ENCODE assay signal across 9 cellular contexts in the genomic region with DNA sequence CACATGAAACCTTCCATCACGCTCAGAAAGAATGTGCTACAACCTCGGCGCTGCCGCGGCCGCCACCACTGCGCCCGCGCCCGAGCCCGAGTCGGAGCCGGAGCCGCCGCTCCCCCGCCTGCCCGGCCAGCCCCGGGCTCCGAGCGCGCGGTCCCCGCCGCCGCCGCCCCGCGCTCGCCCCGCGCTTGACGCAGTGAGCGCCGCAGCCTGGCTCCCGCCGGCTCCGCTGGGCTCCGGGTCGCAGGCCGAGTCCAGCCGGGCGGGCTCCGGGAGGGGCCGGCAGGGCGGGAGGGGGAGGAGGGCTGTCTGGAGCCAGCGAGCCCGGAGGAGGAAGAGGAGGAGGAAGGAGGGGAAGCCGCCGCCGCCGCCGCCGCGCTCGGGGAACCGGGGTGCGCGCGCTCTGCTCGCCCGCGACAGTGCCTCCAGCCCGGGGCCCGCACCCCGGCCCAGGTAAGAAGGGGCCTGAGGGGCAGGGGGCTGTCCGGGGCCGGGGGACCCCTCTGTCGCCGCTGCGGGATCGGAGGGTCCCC. TPM values are rescaled to one million over a fixed set of nuclear protein-coding genes. Genes with fewer than 3 reads are reported as not detected.
A peak's percentile ranks its signal among the peaks of the same experiment; 100 is the strongest.
DNase-seq lines count a peak whose midpoint lies in the region; ATAC-seq and TF ChIP-seq lines count a peak whose summit lies in the region.
"Had no signal": no experiment of that assay in that cellular context is flagged by ENCODE, and none has a peak within 500 bp of the region (broad histone marks: within the 10 kb centered on the region; RNA-seq: fewer than 3 reads in every experiment).

No MANE protein-coding gene starts in this region.

- H3K27me3 ChIP-seq in esophagus squamous epithelium (peaks cover 17 to 96% (median 35%) of the 10 kb centered on the region in 4 donors), ovary (peaks cover 11% of the 10 kb centered on the region)

- H3K36me3 ChIP-seq in esophagus squamous epithelium (no peaks in the 10 kb centered on the region), ovary (no peaks in the 10 kb centered on the region)

- H3K4me1 ChIP-seq in esophagus squamous epithelium (peaks cover 34 to 69% (median 60%) of the 10 kb centered on the region in 3 donors), ovary (ENCODE audit: insufficient read depth) (peaks cover 8% of the 10 kb centered on the region)

- intact Hi-C loops in esophagus squamous epithelium (cut with DNase I): loop anchor here (10.0 kb wide), 1 partner anchor 549 kb away; no protein-coding TSS in a partner anchor
- intact Hi-C loops in ovary (cut with DNase I): loop anchor here (5.0 to 10.0 kb wide), 2 partner anchors 547 to 679 kb away; no protein-coding TSS in a partner anchor

- ATAC-seq in HG03469 (IDR thresholded peaks at IDR 0.05; ENCODE audit: unreplicated experiment) (no peak), HG03175 (IDR thresholded peaks at IDR 0.05; ENCODE audit: unreplicated experiment) (no peak), HG02763 (IDR thresholded peaks at IDR 0.05; ENCODE audit: unreplicated experiment) (no peak)

- WGBS in esophagus squamous epithelium, 2 donors: 0% methylated on average over 13 of the region's 71 CpGs; no CpG with 5 or more reads in 1 of the 2 donors
- 0 to 2% (median 1%) methylated on average over 15 to 71 of the region's 71 CpGs for WGBS in ovary, 3 donors

- H3K27ac ChIP-seq in esophagus squamous epithelium (peak overlapping the region in 2 of 4 donors; percentile 21 to 66), ovary (no peak overlapping the region)
- H3K27ac ChIP-seq: epithelial cell of prostate had no signal

- DNase-seq in ELR (ENCODE audit: low read depth) (peak; percentile 41), NCI-H226 (peak; percentile 73), esophagus squamous epithelium (lab: John Stamatoyannopoulos, UW) (no peak), ovary (peak in 2 of 5 donors; percentile 12 to 33), inferior parietal cortex (ENCODE audit: extremely low spot score) (no peak)

- TF ChIP-seq POLR2A in esophagus squamous epithelium (IDR thresholded peaks at IDR 0.05): no peak
- no peak for TF ChIP-seq POLR2A in ovary (IDR thresholded peaks at IDR 0.05)

- no peak for TF ChIP-seq EP300 in ovary (IDR thresholded peaks at IDR 0.05)

- TF ChIP-seq CTCF in esophagus squamous epithelium (IDR thresholded peaks at IDR 0.05) (no peak), ovary (IDR thresholded peaks at IDR 0.05) (no peak)

- H3K9me3 ChIP-seq in esophagus squamous epithelium (no peaks in the 10 kb centered on the region), ovary (no peaks in the 10 kb centered on the region)

- H3K4me3 ChIP-seq in esophagus squamous epithelium (peak overlapping the region; percentile 33 to 72 (median 50)), ovary (peak overlapping the region; percentile 23)

RNA-seq across cellular contexts. Expression of gene ELFN1, which starts 4.3 kb away (rescaled TPM):
- total RNA-seq in esophagus squamous epithelium (1 to 10 TPM in 1 of 4 donors, under 1 TPM in 3; 0.38 to 3.3 (median 0.48) TPM), ovary (1 to 10 TPM in 2 of 7 donors, under 1 TPM in 5; 0.25 to 1.5 (median 0.78) TPM)
- under 1 TPM; 0.05 to 0.46 TPM for polyA plus RNA-seq in ovary

Comparison
In these comparisons a context has a peak if more than half of its experiments do, and no peak if none do; other contexts are left out.
1. DNase-seq: peak in ELR (single experiment) and NCI-H226 (single experiment); none in esophagus squamous epithelium (single experiment) and inferior parietal cortex (single experiment).